ENCODE assay signal across 23 cellular contexts in genomic region chr6:37938909-37939308, GRCh38.
DNase-seq lines count a peak whose midpoint lies in the region; ATAC-seq and TF ChIP-seq lines count a peak whose summit lies in the region.
"Had no signal": no experiment of that assay in that cellular context is flagged by ENCODE, and none has a peak within 500 bp of the region (broad histone marks: within the 10 kb centered on the region; RNA-seq: fewer than 3 reads in every experiment).

No MANE protein-coding gene starts in this region.

- H4K20me1 ChIP-seq in smooth muscle cell (ENCODE audit: low read depth): peaks cover 98% of the 10 kb centered on the region

- peak overlapping the region; percentile 33 for H3K4me2 ChIP-seq in smooth muscle cell
- H3K4me2 ChIP-seq: hepatocyte had no signal

- H3F3A ChIP-seq in smooth muscle cell (ENCODE audit: low read depth): peaks cover 24% of the 10 kb centered on the region

- H3K27ac ChIP-seq in heart right ventricle (peak overlapping the region in 2 of 10 donors; percentile 18 to 29), smooth muscle cell (ENCODE audit: low read depth) (peak overlapping the region; percentile 90), prostate gland (no peak overlapping the region)
- H3K27ac ChIP-seq: dorsolateral prefrontal cortex, hepatocyte, left lung, parathyroid adenoma, suprapubic skin had no signal

- no peak for DNase-seq in heart right ventricle
- no peak for DNase-seq in left cardiac atrium
- peak; percentile 12 for DNase-seq in adipocyte (ENCODE audit: low read depth)
- DNase-seq in left ventricle myocardium superior: no peak
- no peak for DNase-seq in smooth muscle cell (lab: John Stamatoyannopoulos, UW; ENCODE audit: unreplicated experiment)
- DNase-seq in prostate gland (ENCODE audit: low spot score): no peak
- DNase-seq in GM13976 (ENCODE audit: low spot score): no peak
- DNase-seq: activated CD4-positive, alpha-beta T cell treated with anti-CD3 and anti-CD28 coated beads, Interleukin-2, amount 50 U/mL, for 1 hour; activated naive CD4-positive, alpha-beta T cell treated with anti-CD3 and anti-CD28 coated beads, Interleukin-2, amount 10 ng/mL, durations not matched to agents 7 days and 5 days; anterior cingulate cortex; C1 segment of cervical spinal cord; dorsolateral prefrontal cortex; left lung; MM.1S; NCI-H2081; NCI-H345; stimulated activated CD4-positive, alpha-beta T cell treated with anti-CD3 and anti-CD28 coated beads, Interleukin-2, amount 100 ng/mL, for 24 hours; T-helper 9 cell had no signal

- no peaks in the 10 kb centered on the region for H3K9me3 ChIP-seq in heart right ventricle
- H3K9me3 ChIP-seq in adipocyte (ENCODE audit: control insufficient read depth, low read length): no peaks in the 10 kb centered on the region
- H3K9me3 ChIP-seq in smooth muscle cell (replicated peaks; ENCODE audit: low read depth): no peaks in the 10 kb centered on the region
- H3K9me3 ChIP-seq in prostate gland: no peaks in the 10 kb centered on the region
- H3K9me3 ChIP-seq: left lung, suprapubic skin had no signal

- H3K9ac ChIP-seq in adipocyte (ENCODE audit: low read length) (no peak overlapping the region), smooth muscle cell (ENCODE audit: low read depth) (peak overlapping the region; percentile 84)
- H3K9ac ChIP-seq: parathyroid adenoma had no signal

- intact Hi-C loops in heart right ventricle (cut with DNase I) (loop anchor here in 1 of 10 donors (10.0 kb wide), 1 partner anchor 114 kb away; no protein-coding TSS in a partner anchor), left cardiac atrium (cut with DNase I) (no loop called here), left ventricle myocardium superior (cut with micrococcal nuclease) (no loop called here), prostate gland (cut with DNase I) (no loop called here)

- no peak for TF ChIP-seq POLR2A in prostate gland (IDR thresholded peaks at IDR 0.05)

- ATAC-seq in heart right ventricle (peak in 5 of 8 donors; percentile 24 to 56 (median 32)), left cardiac atrium (no peak), left ventricle myocardium superior (peak; percentile 52), GM19395 (IDR thresholded peaks at IDR 0.05; ENCODE audit: unreplicated experiment) (no peak)
- ATAC-seq: left lung; stimulated activated memory B cell treated with anti-CD40 and anti-IgM and Interleukin-4, amounts not matched to agents 10 μg/mL and 1 μg/mL and 100 μg/mL, for 72 hours had no signal

- peaks cover 93% of the 10 kb centered on the region for H3K79me2 ChIP-seq in smooth muscle cell (ENCODE audit: low read depth)

- H2AFZ ChIP-seq in smooth muscle cell (ENCODE audit: low read depth): no peak overlapping the region
- H2AFZ ChIP-seq: hepatocyte, parathyroid adenoma had no signal

- H3K27me3 ChIP-seq in heart right ventricle: no peaks in the 10 kb centered on the region
- H3K27me3 ChIP-seq in adipocyte (replicated peaks; ENCODE audit: control insufficient read depth, insufficient read depth, low read length): no peaks in the 10 kb centered on the region
- no peaks in the 10 kb centered on the region for H3K27me3 ChIP-seq in smooth muscle cell (ENCODE audit: low read depth)
- H3K27me3 ChIP-seq in prostate gland (replicated peaks; ENCODE audit: insufficient read depth): no peaks in the 10 kb centered on the region
- H3K27me3 ChIP-seq: dorsolateral prefrontal cortex, hepatocyte, left lung, suprapubic skin had no signal

- TF ChIP-seq CTCF in heart right ventricle (IDR thresholded peaks at IDR 0.05): no peak
- TF ChIP-seq CTCF in smooth muscle cell (IDR thresholded peaks at IDR 0.05; ENCODE audit: borderline replicate concordance, insufficient read depth, poor library complexity, severe bottlenecking): no peak
- no peak for TF ChIP-seq CTCF in prostate gland (IDR thresholded peaks at IDR 0.05)
- no peak for TF ChIP-seq CTCF in GM13976 (IDR thresholded peaks at IDR 0.05; ENCODE audit: borderline replicate concordance, control extremely low read depth, extremely low read depth, insufficient read depth, missing control alignments)

- in situ Hi-C loops in GM13976 (cut with MboI; ENCODE audit: low sequenced_read_pairs, unreplicated experiment): no loop called here

- H3K4me1 ChIP-seq in heart right ventricle (peaks cover 0 to 67% (median 49%) of the 10 kb centered on the region in 9 donors), adipocyte (ENCODE audit: control insufficient read depth, insufficient read depth, low read length) (peaks cover 26% of the 10 kb centered on the region), smooth muscle cell (ENCODE audit: low read depth) (peaks cover 31% of the 10 kb centered on the region), prostate gland (replicated peaks) (no peaks in the 10 kb centered on the region)
- H3K4me1 ChIP-seq: parathyroid adenoma had no signal

- no peak overlapping the region for H3K4me3 ChIP-seq in heart right ventricle
- H3K4me3 ChIP-seq in adipocyte (ENCODE audit: low read length): no peak overlapping the region
- H3K4me3 ChIP-seq in smooth muscle cell: no peak overlapping the region
- no peak overlapping the region for H3K4me3 ChIP-seq in prostate gland
- H3K4me3 ChIP-seq: dorsolateral prefrontal cortex, hepatocyte, left lung, suprapubic skin had no signal

- H3K36me3 ChIP-seq in heart right ventricle (peaks cover 0 to 1% (median 0%) of the 10 kb centered on the region in 9 donors), adipocyte (ENCODE audit: control insufficient read depth, insufficient read depth, low read length, severe bottlenecking) (no peaks in the 10 kb centered on the region), smooth muscle cell (ENCODE audit: low read depth) (no peaks in the 10 kb centered on the region), prostate gland (no peaks in the 10 kb centered on the region)
- H3K36me3 ChIP-seq: left lung, suprapubic skin had no signal

Comparison
In these comparisons a context has a peak if more than half of its experiments do, and no peak if none do; other contexts are left out.
1. ATAC-seq: peak in heart right ventricle (5 of 8) and left ventricle myocardium superior (single experiment); none in left cardiac atrium (0 of 2) and GM19395 (single experiment).